Comparison of ENCODE assay signal across 8 cellular contexts in genomic region chr14:75982724-75983358, GRCh38. TPM values are rescaled to one million over a fixed set of nuclear protein-coding genes. Genes with fewer than 3 reads are reported as not detected.
DNase-seq lines count a peak whose midpoint lies in the region; ATAC-seq and TF ChIP-seq lines count a peak whose summit lies in the region.

No MANE protein-coding gene starts in this region.

- no peaks in the 10 kb centered on the region for H3K9me3 ChIP-seq in HUES48 (ENCODE audit: control insufficient read depth, insufficient read depth, low read length)
- no peaks in the 10 kb centered on the region for H3K9me3 ChIP-seq in heart left ventricle

- WGBS in heart left ventricle, 4 donors = 11 to 22% (median 13%) methylated on average over 14 to 35 of the region's 35 CpGs

- TF ChIP-seq CTCF in heart left ventricle (IDR thresholded peaks at IDR 0.05) (peak in 6 of 12 donors; percentile 20 to 44 (median 31)), progenitor cell of endocrine pancreas (IDR thresholded peaks at IDR 0.05; ENCODE audit: unreplicated experiment) (peak; percentile 15)

- H3K9ac ChIP-seq in HUES48 (ENCODE audit: low read depth, low read length) = no peak overlapping the region

- ATAC-seq in activated T-cell treated with anti-CD3 and anti-CD28 coated beads, Interleukin-2, amount 50 U/mL, for 4 hours = peak; percentile 21 to 36
- peak in 3 of 4 donors; percentile 35 to 54 (median 53) for ATAC-seq in heart left ventricle
- ATAC-seq in GM18909 (IDR thresholded peaks at IDR 0.05; ENCODE audit: poor library complexity, unreplicated experiment) = no peak
- no peak for ATAC-seq in HG03095 (IDR thresholded peaks at IDR 0.05; ENCODE audit: unreplicated experiment)

- DNase-seq in activated T-cell treated with anti-CD3 and anti-CD28 coated beads, Interleukin-2, amount 50 U/mL, for 4 hours = no peak
- no peak for DNase-seq in activated T-cell treated with anti-CD3 and anti-CD28 coated beads, Interleukin-2, amount 50 U/mL, for 48 hours
- no peak for DNase-seq in activated T-helper 2 cell treated with anti-CD3 and anti-CD28 coated beads, Interferon-gamma antibody, Interleukin-2, Interleukin-4, amounts not matched to agents 10 μg/mL and 5 μg/mL and 100 μg/mL, durations not matched to agents 14 hours and 24 hours and 36 hours (ENCODE audit: low spot score)
- DNase-seq in heart left ventricle = peak; percentile 80 to 89 (median 84)
- no peak for DNase-seq in progenitor cell of endocrine pancreas (ENCODE audit: low spot score, unreplicated experiment)

- peaks cover 43% of the 10 kb centered on the region for H3K4me1 Mint-ChIP-seq in activated T-cell treated with anti-CD3 and anti-CD28 coated beads, Interleukin-2, amount 50 U/mL, for 4 hours (ENCODE audit: low read depth)
- H3K4me1 Mint-ChIP-seq in activated T-helper 2 cell treated with anti-CD3 and anti-CD28 coated beads, Interferon-gamma antibody, Interleukin-2, Interleukin-4, amounts not matched to agents 10 μg/mL and 5 μg/mL and 100 μg/mL, durations not matched to agents 14 hours and 24 hours and 36 hours (ENCODE audit: low read depth) = peaks cover 29% of the 10 kb centered on the region
- peaks cover 42% of the 10 kb centered on the region for H3K4me1 Mint-ChIP-seq in progenitor cell of endocrine pancreas (ENCODE audit: low read depth)

- no peak for TF ChIP-seq POLR2A in heart left ventricle (IDR thresholded peaks at IDR 0.05)

- peak overlapping the region; percentile 61 for H3K27ac Mint-ChIP-seq in activated T-helper 2 cell treated with anti-CD3 and anti-CD28 coated beads, Interferon-gamma antibody, Interleukin-2, Interleukin-4, amounts not matched to agents 10 μg/mL and 5 μg/mL and 100 μg/mL, durations not matched to agents 14 hours and 24 hours and 36 hours
- no peak overlapping the region for H3K27ac Mint-ChIP-seq in progenitor cell of endocrine pancreas

- no peaks in the 10 kb centered on the region for H3K9me3 Mint-ChIP-seq in activated T-cell treated with anti-CD3 and anti-CD28 coated beads, Interleukin-2, amount 50 U/mL, for 4 hours
- no peaks in the 10 kb centered on the region for H3K9me3 Mint-ChIP-seq in activated T-helper 2 cell treated with anti-CD3 and anti-CD28 coated beads, Interferon-gamma antibody, Interleukin-2, Interleukin-4, amounts not matched to agents 10 μg/mL and 5 μg/mL and 100 μg/mL, durations not matched to agents 14 hours and 24 hours and 36 hours
- H3K9me3 Mint-ChIP-seq in progenitor cell of endocrine pancreas (ENCODE audit: low read depth) = no peaks in the 10 kb centered on the region

- H3K4me3 ChIP-seq in HUES48 (ENCODE audit: low read depth, low read length) (peak overlapping the region; percentile 78), heart left ventricle (peak overlapping the region; percentile 56 to 88 (median 78))

- intact Hi-C loops in activated T-helper 2 cell treated with anti-CD3 and anti-CD28 coated beads, Interferon-gamma antibody, Interleukin-2, Interleukin-4, amounts not matched to agents 10 μg/mL and 5 μg/mL and 100 μg/mL, durations not matched to agents 14 hours and 24 hours and 36 hours (cut with micrococcal nuclease) = loop anchor here (1.0 to 10.0 kb wide), 4 partner anchors 77 to 406 kb away; partner anchors contain the start of genes FLVCR2 and GPATCH2L
- intact Hi-C loops in heart left ventricle (cut with DNase I) = loop anchor here (1.0 to 10.0 kb wide), 12 partner anchors 76 to 274 kb away; no protein-coding TSS in a partner anchor

- H3K4me3 Mint-ChIP-seq in activated T-cell treated with anti-CD3 and anti-CD28 coated beads, Interleukin-2, amount 50 U/mL, for 4 hours = peak overlapping the region; percentile 73
- peak overlapping the region; percentile 74 for H3K4me3 Mint-ChIP-seq in activated T-helper 2 cell treated with anti-CD3 and anti-CD28 coated beads, Interferon-gamma antibody, Interleukin-2, Interleukin-4, amounts not matched to agents 10 μg/mL and 5 μg/mL and 100 μg/mL, durations not matched to agents 14 hours and 24 hours and 36 hours (ENCODE audit: low read depth)
- peak overlapping the region; percentile 85 for H3K4me3 Mint-ChIP-seq in progenitor cell of endocrine pancreas (ENCODE audit: low read depth)

- H3K27ac ChIP-seq in HUES48 (ENCODE audit: low read depth, low read length) (no peak overlapping the region), heart left ventricle (peak overlapping the region; percentile 83 to 99 (median 96))

- no peaks in the 10 kb centered on the region for H3K36me3 Mint-ChIP-seq in activated T-cell treated with anti-CD3 and anti-CD28 coated beads, Interleukin-2, amount 50 U/mL, for 4 hours (ENCODE audit: insufficient read depth)
- no peaks in the 10 kb centered on the region for H3K36me3 Mint-ChIP-seq in activated T-helper 2 cell treated with anti-CD3 and anti-CD28 coated beads, Interferon-gamma antibody, Interleukin-2, Interleukin-4, amounts not matched to agents 10 μg/mL and 5 μg/mL and 100 μg/mL, durations not matched to agents 14 hours and 24 hours and 36 hours (ENCODE audit: low read depth)
- H3K36me3 Mint-ChIP-seq in progenitor cell of endocrine pancreas (ENCODE audit: insufficient read depth) = no peaks in the 10 kb centered on the region

- H3K27me3 Mint-ChIP-seq in activated T-cell treated with anti-CD3 and anti-CD28 coated beads, Interleukin-2, amount 50 U/mL, for 4 hours (ENCODE audit: low read depth) = no peaks in the 10 kb centered on the region
- peaks cover 22% of the 10 kb centered on the region for H3K27me3 Mint-ChIP-seq in activated T-helper 2 cell treated with anti-CD3 and anti-CD28 coated beads, Interferon-gamma antibody, Interleukin-2, Interleukin-4, amounts not matched to agents 10 μg/mL and 5 μg/mL and 100 μg/mL, durations not matched to agents 14 hours and 24 hours and 36 hours (ENCODE audit: low read depth)
- H3K27me3 Mint-ChIP-seq in progenitor cell of endocrine pancreas = peaks cover 9% of the 10 kb centered on the region

- peaks cover 26% of the 10 kb centered on the region for H3K4me1 ChIP-seq in HUES48 (ENCODE audit: control insufficient read depth, insufficient read depth, low read length)
- peaks cover 3 to 63% (median 32%) of the 10 kb centered on the region in 12 donors for H3K4me1 ChIP-seq in heart left ventricle

- peaks cover 39% of the 10 kb centered on the region for H3K27me3 ChIP-seq in HUES48 (ENCODE audit: control insufficient read depth, insufficient read depth, low read length)
- no peaks in the 10 kb centered on the region for H3K27me3 ChIP-seq in heart left ventricle

- no peaks in the 10 kb centered on the region for H3K36me3 ChIP-seq in HUES48 (ENCODE audit: control insufficient read depth, insufficient read depth, low read length)
- no peaks in the 10 kb centered on the region for H3K36me3 ChIP-seq in heart left ventricle

RNA-seq across cellular contexts. Expression of gene TGFB3, which starts 1.0 kb away (rescaled TPM):
- 1 to 10 TPM; 3.0 to 4.1 (median 4.1) TPM for total RNA-seq in activated T-cell treated with anti-CD3 and anti-CD28 coated beads, Interleukin-2, amount 50 U/mL, for 4 hours
- 3.9 and 4.1 TPM in 2 replicates for total RNA-seq in activated T-helper 2 cell treated with anti-CD3 and anti-CD28 coated beads, Interferon-gamma antibody, Interleukin-2, Interleukin-4, amounts not matched to agents 10 μg/mL and 5 μg/mL and 100 μg/mL, durations not matched to agents 14 hours and 24 hours and 36 hours
- total RNA-seq in heart left ventricle (10 to 100 TPM; 13.3 to 44.0 (median 32.1) TPM), progenitor cell of endocrine pancreas (10.3 and 11.7 TPM in 2 replicates)
- 1 to 10 TPM; 7.9 to 8.6 TPM for polyA plus RNA-seq in heart left ventricle

RNA-seq across cellular contexts. Expression of gene IFT43, which starts 2.7 kb away (rescaled TPM):
- total RNA-seq in activated T-cell treated with anti-CD3 and anti-CD28 coated beads, Interleukin-2, amount 50 U/mL, for 4 hours = 10 to 100 TPM; 11.6 to 13.1 (median 12.3) TPM
- total RNA-seq in activated T-helper 2 cell treated with anti-CD3 and anti-CD28 coated beads, Interferon-gamma antibody, Interleukin-2, Interleukin-4, amounts not matched to agents 10 μg/mL and 5 μg/mL and 100 μg/mL, durations not matched to agents 14 hours and 24 hours and 36 hours = 8.2 and 9.3 TPM in 2 replicates
- 10 to 100 TPM; 22.8 to 39.7 (median 30.8) TPM for total RNA-seq in heart left ventricle
- 10 to 100 TPM; 29.7 to 54.7 TPM for polyA plus RNA-seq in heart left ventricle
- total RNA-seq in progenitor cell of endocrine pancreas = 45.1 and 52.1 TPM in 2 replicates

Comparison
In these comparisons a context has a peak if more than half of its experiments do, and no peak if none do; other contexts are left out.
1. ATAC-seq: peak in activated T-cell treated with anti-CD3 and anti-CD28 coated beads, Interleukin-2, amount 50 U/mL, for 4 hours (2 of 2) and heart left ventricle (3 of 4); none in GM18909 (single experiment) and HG03095 (single experiment).
2. DNase-seq: peak in heart left ventricle (5 of 5); none in activated T-cell treated with anti-CD3 and anti-CD28 coated beads, Interleukin-2, amount 50 U/mL, for 4 hours (single experiment), activated T-cell treated with anti-CD3 and anti-CD28 coated beads, Interleukin-2, amount 50 U/mL, for 48 hours (0 of 2), activated T-helper 2 cell treated with anti-CD3 and anti-CD28 coated beads, Interferon-gamma antibody, Interleukin-2, Interleukin-4, amounts not matched to agents 10 μg/mL and 5 μg/mL and 100 μg/mL, durations not matched to agents 14 hours and 24 hours and 36 hours (single experiment) and progenitor cell of endocrine pancreas (single experiment).
3. Peak in every context shown above with its lines, with median percentiles within 50 percentile points of each other: H3K4me3 Mint-ChIP-seq.